Comparison of ENCODE assay signal across 29 cellular contexts in genomic region chr5:4440536-4440935, GRCh38.
"Had no signal": no experiment of that assay in that cellular context is flagged by ENCODE, and none has a peak within 500 bp of the region (broad histone marks: within the 10 kb centered on the region; RNA-seq: fewer than 3 reads in every experiment).

No MANE protein-coding gene starts in this region.

- H3K9ac ChIP-seq: neural progenitor cell, parathyroid adenoma had no signal

- H3K9me3 ChIP-seq: ovary, psoas muscle, suprapubic skin, testis, tibial artery, transverse colon, upper lobe of left lung, vagina had no signal

- H3K4me2 ChIP-seq: neural progenitor cell, smooth muscle cell had no signal

- H3K4me1 ChIP-seq: neural progenitor cell, parathyroid adenoma, psoas muscle, spleen, suprapubic skin, testis, tibial artery, transverse colon, upper lobe of left lung, vagina had no signal

- H2AFZ ChIP-seq: neural progenitor cell, parathyroid adenoma had no signal

- H3K36me3 ChIP-seq: neural progenitor cell, ovary, spleen, suprapubic skin, tibial artery, transverse colon, upper lobe of left lung, vagina had no signal

- DNase-seq: natural killer cell; occipital lobe; ovary; posterior cingulate gyrus; psoas muscle; right cardiac atrium; spleen; stimulated activated CD4-positive, alpha-beta T cell treated with anti-CD3 and anti-CD28 coated beads, Interleukin-12 subunit alpha, Interleukin-12 subunit beta, amount 100 ng/mL, for 4 hours; stimulated activated CD4-positive, alpha-beta T cell treated with anti-CD3 and anti-CD28 coated beads, Interleukin-1b, Interleukin-23, amount 100 ng/mL, for 48 hours; stimulated activated CD4-positive, alpha-beta T cell treated with anti-CD3 and anti-CD28 coated beads, Interleukin-4, amount 100 ng/mL, for 1 hour; stimulated activated CD4-positive, alpha-beta T cell treated with anti-CD3 and anti-CD28 coated beads, Interleukin-4, amount 100 ng/mL, for 4 hours; stimulated activated CD8-positive, alpha-beta memory T cell treated with anti-CD3 and anti-CD28 coated beads, Interleukin-4, amount 100 ng/mL, for 48 hours; stimulated activated naive CD4-positive, alpha-beta T cell; stimulated activated naive CD8-positive, alpha-beta T cell treated with anti-CD3 and anti-CD28 coated beads, Interleukin-15, amount 100 ng/mL, for 72 hours; stimulated activated naive CD8-positive, alpha-beta T cell treated with anti-CD3 and anti-CD28 coated beads, Interleukin-15, Interleukin-2, amounts not matched to agents 100 U/mL and 50 U/mL, for 24 hours; substantia nigra; testis; tibial artery; transverse colon; upper lobe of left lung had no signal

- H3K79me2 ChIP-seq: parathyroid adenoma had no signal

- FAIRE-seq: urothelium cell line had no signal

- H3K27ac ChIP-seq: neural progenitor cell, ovary, parathyroid adenoma, psoas muscle, skin epidermis, spleen, suprapubic skin, testis, tibial artery, transverse colon, upper lobe of left lung, vagina had no signal

- H3K4me3 ChIP-seq: neural progenitor cell, ovary, psoas muscle, skin epidermis, smooth muscle cell, spleen, suprapubic skin, testis, tibial artery, transverse colon, upper lobe of left lung, vagina had no signal

- ATAC-seq: natural killer cell; psoas muscle; right cardiac atrium; sciatic nerve; stimulated activated memory B cell treated with anti-CD40 and anti-IgM and Interleukin-4, amounts not matched to agents 10 μg/mL and 1 μg/mL and 100 μg/mL, for 72 hours; stimulated activated naive CD8-positive, alpha-beta T cell treated with anti-CD3 and anti-CD28 coated beads, Interleukin-15, amount 100 ng/mL, for 72 hours; stimulated activated naive CD8-positive, alpha-beta T cell treated with anti-CD3 and anti-CD28 coated beads, Interleukin-15, Interleukin-2, amounts not matched to agents 100 U/mL and 50 U/mL, for 24 hours had no signal

- H3K27me3 ChIP-seq: neural progenitor cell, ovary, spleen, suprapubic skin, testis, tibial artery, transverse colon, upper lobe of left lung, vagina had no signal
